Comparison of ENCODE assay signal across 9 cellular contexts in the genomic region with DNA sequence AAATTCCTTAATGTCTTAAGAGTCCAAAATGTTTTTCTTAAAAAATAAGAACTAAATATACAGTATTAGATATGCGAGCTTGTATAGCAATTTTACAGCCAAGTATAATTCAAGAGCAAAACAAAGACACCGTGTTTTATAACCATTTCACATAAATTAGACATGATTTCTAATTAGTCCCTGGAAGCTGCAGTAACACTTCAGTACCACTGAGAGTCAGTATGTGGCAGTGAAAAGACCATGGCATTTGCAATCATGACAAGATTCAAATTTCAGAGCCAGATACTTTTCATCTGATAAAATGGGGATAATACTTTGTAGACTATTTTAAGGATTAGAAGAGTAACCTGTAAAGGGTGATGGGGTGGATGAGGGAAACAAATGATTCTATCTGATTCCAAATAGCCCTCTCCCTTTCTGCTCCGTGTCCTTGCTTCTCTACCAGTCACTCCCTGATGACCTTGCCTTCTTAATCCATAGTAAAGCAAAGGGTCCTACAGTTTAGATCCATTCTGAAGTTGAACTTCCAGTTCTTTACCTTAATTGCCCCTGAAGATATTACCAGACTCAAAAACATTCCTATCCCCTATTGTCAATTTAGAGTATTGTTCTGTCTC.
A peak's percentile ranks its signal among the peaks of the same experiment; 100 is the strongest.
DNase-seq lines count a peak whose midpoint lies in the region; ATAC-seq and TF ChIP-seq lines count a peak whose summit lies in the region.
"Had no signal": no experiment of that assay in that cellular context is flagged by ENCODE, and none has a peak within 500 bp of the region (broad histone marks: within the 10 kb centered on the region; RNA-seq: fewer than 3 reads in every experiment).

No MANE protein-coding gene starts in this region.

- H3F3A ChIP-seq in neural cell (ENCODE audit: insufficient read depth, low read length, poor library complexity, severe bottlenecking) = no peaks in the 10 kb centered on the region

- H3K4me3 Mint-ChIP-seq in Caco-2 (ENCODE audit: unreplicated experiment) = no peak overlapping the region

- no peak overlapping the region for H3K27ac Mint-ChIP-seq in Caco-2 (ENCODE audit: unreplicated experiment)

- no peak overlapping the region for H3K27ac ChIP-seq in neural cell (ENCODE audit: low read length)
- H3K27ac ChIP-seq: skin epidermis had no signal

- DNase-seq in Caco-2 (peak in 1 of 2 experiments; percentile 25), RKO (ENCODE audit: low spot score) (peak; percentile 71), erythroblast (lab: John Stamatoyannopoulos, UW) (peak; percentile 34)
- no peak for DNase-seq in activated CD4-positive, CD25-positive, alpha-beta regulatory T cell (lab: John Stamatoyannopoulos, UW)

- H3K4me1 Mint-ChIP-seq in Caco-2 (ENCODE audit: low read depth, unreplicated experiment) = no peaks in the 10 kb centered on the region

- no peaks in the 10 kb centered on the region for H3K27me3 ChIP-seq in Caco-2 (replicated peaks; ENCODE audit: control insufficient read depth, insufficient read depth, low read length)
- no peaks in the 10 kb centered on the region for H3K27me3 ChIP-seq in neural cell (ENCODE audit: insufficient read depth, low read depth, low read length)

- H3K79me2 ChIP-seq in neural cell (replicated peaks; ENCODE audit: insufficient read depth, low read length) = no peaks in the 10 kb centered on the region

- TF ChIP-seq POLR2A in erythroblast (IDR thresholded peaks at IDR 0.05; ENCODE audit: low read length) = no peak

- H3K27me3 Mint-ChIP-seq in Caco-2 (ENCODE audit: insufficient read depth, unreplicated experiment) = peaks cover 3% of the 10 kb centered on the region

- H3K36me3 ChIP-seq in Caco-2 (ENCODE audit: control insufficient read depth, insufficient read depth, low read length) = no peaks in the 10 kb centered on the region
- H3K36me3 ChIP-seq in neural cell (ENCODE audit: insufficient read depth, low read length) = no peaks in the 10 kb centered on the region

- H4K20me1 ChIP-seq in neural cell (ENCODE audit: insufficient read depth) = no peaks in the 10 kb centered on the region

- TF ChIP-seq CTCF in Caco-2 (IDR thresholded peaks at IDR 0.05; ENCODE audit: insufficient read depth in 1 of 2, low read depth in 1 of 2, low read length in 1 of 2, severe bottlenecking in 1 of 2, unreplicated experiment in 1 of 2) (peak; percentile 76 to 88), neural cell (IDR thresholded peaks at IDR 0.05; ENCODE audit: poor library complexity, severe bottlenecking) (peak; percentile 86)

- no peak overlapping the region for H3K4me2 ChIP-seq in neural cell (ENCODE audit: low read length)

- H3K4me3 ChIP-seq in Caco-2 (ENCODE audit: low read depth, low read length) (no peak overlapping the region), neural cell (ENCODE audit: low read length) (no peak overlapping the region)
- H3K4me3 ChIP-seq: skin epidermis had no signal

- intact Hi-C loops in Caco-2 (cut with micrococcal nuclease; ENCODE audit: unreplicated experiment) = loop anchor here (1.0 to 5.0 kb wide), 4 partner anchors 67 to 342 kb away; no protein-coding TSS in a partner anchor

- no peaks in the 10 kb centered on the region for H3K4me1 ChIP-seq in Caco-2

- BruUV-seq in Caco-2 (replicated peaks; lab: Mats Ljungman, UMichigan) = no TSS peak

- TF ChIP-seq EP300 in neural cell (conservative IDR thresholded peaks at IDR 0.05; ENCODE audit: poor library complexity, severe bottlenecking) = no peak

- H3K9me2 ChIP-seq in neural cell (ENCODE audit: insufficient read depth, low read length) = no peaks in the 10 kb centered on the region

- H3K9me3 Mint-ChIP-seq in Caco-2 (ENCODE audit: unreplicated experiment) = no peaks in the 10 kb centered on the region

- H3K9me3 ChIP-seq in Caco-2 = no peaks in the 10 kb centered on the region
- no peaks in the 10 kb centered on the region for H3K9me3 ChIP-seq in neural cell (ENCODE audit: low read length)

- POLR2A ChIA-PET in Caco-2 (lab: Charles Lee) = no interaction called here

- no peaks in the 10 kb centered on the region for H3K36me3 Mint-ChIP-seq in Caco-2 (ENCODE audit: insufficient read depth, unreplicated experiment)

- CTCF ChIA-PET in Caco-2 (lab: Charles Lee) = no interaction called here

- ATAC-seq in GM18907 (IDR thresholded peaks at IDR 0.05; ENCODE audit: unreplicated experiment) = peak; percentile 77
- peak; percentile 81 for ATAC-seq in HG03521 (IDR thresholded peaks at IDR 0.05; ENCODE audit: unreplicated experiment)
- no peak for ATAC-seq in GM21360 (IDR thresholded peaks at IDR 0.05; ENCODE audit: unreplicated experiment)

- no peak overlapping the region for H3K9ac ChIP-seq in neural cell (ENCODE audit: low read length)

- H2AFZ ChIP-seq in neural cell (ENCODE audit: low read depth, low read length) = no peak overlapping the region

- TF ChIP-seq RAD21 in neural cell (conservative IDR thresholded peaks at IDR 0.05) = peak; percentile 92

TF ChIP-seq in neural cell, 6 proteins besides CTCF, POLR2A, EP300 and RAD21:
- TF ChIP-seq SMC3 (conservative IDR thresholded peaks at IDR 0.05; ENCODE audit: poor library complexity) (peak; percentile 92), POLR2AphosphoS5 (IDR thresholded peaks at IDR 0.05) (no peak)

Comparison
In these comparisons a context has a peak if more than half of its experiments do, and no peak if none do; other contexts are left out.
1. DNase-seq: peak in RKO (single experiment) and erythroblast (2 of 2); none in activated CD4-positive, CD25-positive, alpha-beta regulatory T cell (0 of 4).